19 cellular contexts compared by ENCODE assay signal in genomic region chr19:7910321-7911161, GRCh38. TPM values are rescaled to one million over a fixed set of nuclear protein-coding genes. Genes with fewer than 3 reads are reported as not detected.
A peak's percentile ranks its signal among the peaks of the same experiment; 100 is the strongest.
DNase-seq lines count a peak whose midpoint lies in the region; ATAC-seq and TF ChIP-seq lines count a peak whose summit lies in the region.
"Had no signal": no experiment of that assay in that cellular context is flagged by ENCODE, and none has a peak within 500 bp of the region (broad histone marks: within the 10 kb centered on the region; RNA-seq: fewer than 3 reads in every experiment).

No MANE protein-coding gene starts in this region.

- no peaks in the 10 kb centered on the region for H3K4me1 ChIP-seq in right lobe of liver
- H3K4me1 ChIP-seq in vagina = peaks cover 32% of the 10 kb centered on the region
- H3K4me1 ChIP-seq: SJSA1 had no signal

- POLR2A ChIA-PET in RWPE1 (lab: Yijun Ruan, JAX; ENCODE audit: low non-redundant PET) = interaction anchor here (0.8 kb wide), 1 partner anchor 42 kb away, joined by 3 read pairs; no protein-coding TSS in a partner anchor

- CTCF ChIA-PET in RWPE1 (lab: Yijun Ruan, JAX) = interaction anchor here (0.6 to 0.7 kb wide), 2 partner anchors 57 to 469 kb away, joined by 3 to 4 read pairs; no protein-coding TSS in a partner anchor

- H3K9me3 ChIP-seq in right lobe of liver = no peaks in the 10 kb centered on the region
- H3K9me3 ChIP-seq in vagina = no peaks in the 10 kb centered on the region
- H3K9me3 ChIP-seq: SJSA1 had no signal

- TF ChIP-seq POLR2A in right lobe of liver (IDR thresholded peaks at IDR 0.05) (no peak), vagina (IDR thresholded peaks at IDR 0.05) (no peak)

- DNase-seq in G401 (ENCODE audit: low spot score) = peak; percentile 51
- DNase-seq in RWPE1 (ENCODE audit: low spot score) = no peak
- peak in 2 of 3 donors; percentile 54 to 57 for DNase-seq in right lobe of liver
- DNase-seq in sciatic nerve (ENCODE audit: low spot score) = peak; percentile 57
- no peak for DNase-seq in NK-92 treated with Interleukin-12 subunit alpha and Interleukin-12 subunit beta, amount 100 ng/mL, for 24 hours (lab: John Stamatoyannopoulos, UW)
- DNase-seq in NCI-H1105 (lab: John Stamatoyannopoulos, UW) = no peak
- DNase-seq in vagina (ENCODE audit: extremely low spot score in 2 of 2) = no peak
- DNase-seq in stimulated activated naive CD8-positive, alpha-beta T cell treated with anti-CD3 and anti-CD28 coated beads, Interleukin-15, Interleukin-2, amounts not matched to agents 100 U/mL and 50 U/mL, for 24 hours = no peak
- DNase-seq: Calu3; CD8-positive, alpha-beta memory T cell; DMS153; Kasumi-1; NCI-H1417; NCI-H187; NCI-H2107; NCI-H510A; NCI-H774 had no signal

- 94% methylated on average over 15 of the region's 54 CpGs for WGBS in right lobe of liver (ENCODE audit: insufficient coverage, low coverage, low lambda C conversion rate, missing lambda C conversion rate)

- in situ Hi-C loops in G401 (cut with HindIII; ENCODE audit: low sequenced_read_pairs) = no loop called here

- H3K27ac ChIP-seq in RWPE1 (0 out of 2 replicates have a peak overlapping the region, but pooled peaks have one; percentile 32), right lobe of liver (no peak overlapping the region), vagina (no peak overlapping the region)
- H3K27ac ChIP-seq: SJSA1 had no signal

- intact Hi-C loops in right lobe of liver (cut with DNase I) = no loop called here
- intact Hi-C loops in sciatic nerve (cut with DNase I) = loop anchor here (5.0 kb wide), 1 partner anchor 1197 kb away; the partner anchor contains the start of gene OR7G2
- intact Hi-C loops in vagina (cut with DNase I) = loop anchor here (10.0 kb wide), 1 partner anchor 94 kb away; the partner anchor contains the start of gene ELAVL1

- H3K36me3 ChIP-seq in right lobe of liver = peaks cover 0 to 24% (median 8%) of the 10 kb centered on the region in 4 donors
- H3K36me3 ChIP-seq in vagina = peaks cover 0 to 50% of the 10 kb centered on the region in 2 donors

- H3K4me3 ChIP-seq in right lobe of liver (no peak overlapping the region), vagina (no peak overlapping the region)
- H3K4me3 ChIP-seq: SJSA1 had no signal

- TF ChIP-seq CTCF in RWPE1 (conservative IDR thresholded peaks at IDR 0.05; ENCODE audit: low read depth) = no peak
- TF ChIP-seq CTCF in right lobe of liver (IDR thresholded peaks at IDR 0.05) = no peak
- TF ChIP-seq CTCF in vagina (IDR thresholded peaks at IDR 0.05) = no peak

- peak in 2 of 4 donors; percentile 4 to 31 for ATAC-seq in right lobe of liver
- no peak for ATAC-seq in sciatic nerve
- no peak for ATAC-seq in stimulated activated naive CD8-positive, alpha-beta T cell treated with anti-CD3 and anti-CD28 coated beads, Interleukin-15, Interleukin-2, amounts not matched to agents 100 U/mL and 50 U/mL, for 24 hours
- ATAC-seq: Right ventricle myocardium inferior had no signal

- no peaks in the 10 kb centered on the region for H3K27me3 ChIP-seq in right lobe of liver
- H3K27me3 ChIP-seq in vagina = no peaks in the 10 kb centered on the region

RNA-seq across cellular contexts. Expression of gene TGFBR3L, which starts 4.1 kb away (rescaled TPM):
- total RNA-seq in G401 (2014; rRNA removed; shearing (Covaris generic)) = not detected in 2 replicates
- 1 to 10 TPM in 3 of 6 experiments, under 1 TPM in 3; 0.42 to 2.9 (median 1.3) TPM for total RNA-seq in right lobe of liver
- total RNA-seq in sciatic nerve = not detected
- total RNA-seq in vagina = 1.5 TPM
- total RNA-seq: SJSA1 had no signal

RNA-seq across cellular contexts. Expression of gene MAP2K7, which starts 6.9 kb away (rescaled TPM):
- total RNA-seq in G401 (2014; rRNA removed; shearing (Covaris generic)) = 14.2 and 16.2 TPM in 2 replicates
- total RNA-seq in right lobe of liver (10 to 100 TPM in 5 of 6 experiments, 1 to 10 TPM in 1; 9.7 to 22.1 (median 15.6) TPM), sciatic nerve (34.0 TPM), vagina (26.8 TPM)

RNA-seq across cellular contexts. Expression of gene SNAPC2, which starts 9.6 kb away (rescaled TPM):
- total RNA-seq in G401 (2014; rRNA removed; shearing (Covaris generic)) = 35.1 and 37.8 TPM in 2 replicates
- 1 to 10 TPM; 3.5 to 7.8 (median 5.2) TPM for total RNA-seq in right lobe of liver
- total RNA-seq in sciatic nerve = 14.9 TPM
- total RNA-seq in vagina = 17.4 TPM

RNA-seq across cellular contexts. Expression of gene CTXN1, which starts 15.4 kb away (rescaled TPM):
- 27.0 and 27.3 TPM in 2 replicates for total RNA-seq in G401 (2014; rRNA removed; shearing (Covaris generic))
- total RNA-seq in right lobe of liver (under 1 TPM in 2 of 6 experiments, not detected in 4; 0.18 to 0.49 TPM), sciatic nerve (1.5 TPM), vagina (14.2 TPM)
- total RNA-seq: SJSA1 had no signal

RNA-seq across cellular contexts. Expression of gene LRRC8E, which starts 22.2 kb away (rescaled TPM):
- total RNA-seq in G401 (2014; rRNA removed; shearing (Covaris generic)) = 0.49 TPM in 1 of 2 replicates, not detected in the other
- total RNA-seq in right lobe of liver (1 to 10 TPM; 1.5 to 9.6 (median 3.5) TPM), sciatic nerve (0.09 TPM), vagina (6.6 TPM)
- total RNA-seq: CD8-positive, alpha-beta memory T cell had no signal

Comparison
In these comparisons a context has a peak if more than half of its experiments do, and no peak if none do; other contexts are left out.
1. DNase-seq: peak in G401 (single experiment), right lobe of liver (2 of 3) and sciatic nerve (single experiment); none in RWPE1 (single experiment), NK-92 treated with Interleukin-12 subunit alpha and Interleukin-12 subunit beta, amount 100 ng/mL, for 24 hours (single experiment), NCI-H1105 (single experiment), vagina (0 of 2) and stimulated activated naive CD8-positive, alpha-beta T cell treated with anti-CD3 and anti-CD28 coated beads, Interleukin-15, Interleukin-2, amounts not matched to agents 100 U/mL and 50 U/mL, for 24 hours (single experiment).
2. intact Hi-C loops: an anchor here in sciatic nerve (5.0 kb wide) and vagina (10.0 kb wide); none called in right lobe of liver.